22 cellular contexts compared by ENCODE assay signal in the genomic region with DNA sequence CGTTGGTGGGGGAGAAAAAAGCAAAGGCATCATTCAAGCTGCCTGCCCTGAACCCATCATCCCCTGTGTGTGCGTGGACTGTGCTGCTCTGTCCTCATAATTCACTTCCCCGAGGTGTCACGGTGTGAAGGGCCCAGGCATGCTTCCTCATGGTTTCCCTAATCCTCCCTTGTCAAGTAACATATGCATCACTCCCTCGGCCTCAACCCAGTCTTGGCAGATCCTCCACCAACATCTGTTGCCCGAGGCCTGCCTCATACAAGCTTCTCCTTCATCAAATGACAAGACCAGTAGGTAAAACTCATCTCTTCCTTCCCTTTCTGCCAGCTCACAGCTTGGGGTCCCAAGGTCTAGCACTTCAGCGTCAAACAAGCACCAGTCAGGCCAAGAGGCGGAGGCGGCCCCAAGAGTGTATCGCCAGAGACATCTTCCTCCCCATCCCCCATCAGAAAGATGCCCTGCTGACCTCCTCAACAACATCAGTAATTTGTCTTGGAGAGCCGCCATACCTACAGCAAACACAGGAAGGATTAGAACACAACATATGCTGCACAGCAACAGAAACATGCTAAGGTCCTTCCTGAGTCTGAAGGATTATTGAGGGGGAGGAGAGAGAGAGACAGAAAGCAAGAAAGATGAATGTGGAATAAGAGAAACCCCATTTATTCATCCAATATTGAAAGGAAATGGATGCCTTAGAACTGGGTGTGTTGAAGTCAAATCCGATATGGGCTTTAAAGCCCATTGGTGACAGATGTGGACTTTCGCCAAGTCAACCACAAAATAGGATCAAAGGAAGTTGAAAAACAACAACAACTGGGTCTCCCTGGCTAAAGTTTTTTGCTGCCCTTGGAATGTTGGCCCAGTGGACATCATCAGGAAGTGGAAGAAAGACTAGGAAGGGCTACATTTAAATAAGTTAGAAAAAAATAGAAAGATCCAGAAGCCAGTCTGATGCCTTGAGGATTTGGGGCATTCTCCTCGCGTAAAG. TPM values are rescaled to one million over a fixed set of nuclear protein-coding genes. Genes with fewer than 3 reads are reported as not detected.
DNase-seq lines count a peak whose midpoint lies in the region; ATAC-seq, FAIRE-seq and TF ChIP-seq lines count a peak whose summit lies in the region.
"Had no signal": no experiment of that assay in that cellular context is flagged by ENCODE, and none has a peak within 500 bp of the region (broad histone marks: within the 10 kb centered on the region; RNA-seq: fewer than 3 reads in every experiment).

No MANE protein-coding gene starts in this region.

- intact Hi-C loops in left lung (cut with DNase I): no loop called here

- no peaks in the 10 kb centered on the region for H3K36me3 ChIP-seq in left lung
- H3K36me3 ChIP-seq: adrenal gland had no signal

- no peaks in the 10 kb centered on the region for H3K27me3 ChIP-seq in left lung
- H3K27me3 ChIP-seq: adrenal gland had no signal

- CTCF ChIA-PET in A549 (lab: Yijun Ruan, JAX): no interaction called here

- H3K4me2 ChIP-seq in A549: 0 out of 3 replicates have a peak overlapping the region, but pooled peaks have one; percentile 4

- FAIRE-seq in A549 (lab: Jason Lieb, UNC): no peak
- FAIRE-seq: frontal cortex had no signal

- H3K27ac ChIP-seq in A549 (no peak overlapping the region), left lung (no peak overlapping the region)
- H3K27ac ChIP-seq: adrenal gland, GM23248, RWPE1 had no signal

- no peak for TF ChIP-seq EP300 in A549 (IDR thresholded peaks at IDR 0.05)

- peaks cover 5% of the 10 kb centered on the region; the same call in 2 of the 3 replicates for H3K4me1 ChIP-seq in A549
- no peaks in the 10 kb centered on the region for H3K4me1 ChIP-seq in left lung
- H3K4me1 ChIP-seq: adrenal gland, Caco-2 had no signal

- 80% methylated on average over 15 of the region's 15 CpGs for WGBS in A549 (ENCODE audit: missing lambda C conversion rate)

- TF ChIP-seq CTCF in A549 (IDR thresholded peaks at IDR 0.05) (no peak), left lung (IDR thresholded peaks at IDR 0.05) (no peak)

- H3K4me3 ChIP-seq in A549 (no peak overlapping the region), left lung (no peak overlapping the region)
- H3K4me3 ChIP-seq: adrenal gland, GM23248 had no signal

- DNase-seq in A549 (ENCODE audit: low read depth in 1 of 2, low spot score in 1 of 2): no peak
- DNase-seq in LHCN-M2 (ENCODE audit: low read depth): peak; percentile 89
- DNase-seq in RPMI7951 (ENCODE audit: low read depth): peak; percentile 64
- peak in 1 of 2 donors; percentile 31 for DNase-seq in left lung
- DNase-seq in activated CD4-positive, alpha-beta T cell treated with anti-CD3 and anti-CD28 coated beads, Interleukin-2, amount 50 U/mL, for 1 hour: no peak
- no peak for DNase-seq in Kasumi-1 (lab: John Stamatoyannopoulos, UW)
- DNase-seq in NCI-H526 treated with DMSO at 0.1 percent for 48 hours (lab: John Stamatoyannopoulos, UW): no peak
- DNase-seq: activated B cell treated with CpG ODN at 0.5 μM for 24 hours; adrenal gland; Caco-2; GM23248; NCI-H1436; NCI-H774; stimulated activated CD4-positive, alpha-beta T cell treated with anti-CD3 and anti-CD28 coated beads, Interleukin-4, amount 100 ng/mL, for 24 hours; stimulated activated CD8-positive, alpha-beta memory T cell treated with anti-CD3 and anti-CD28 coated beads, Interleukin-4, amount 100 ng/mL, for 48 hours; T-helper 1 cell had no signal

- no peak for TF ChIP-seq POLR2A in A549 (IDR thresholded peaks at IDR 0.05; ENCODE audit: low read length)

- TF ChIP-seq RAD21 in A549 (conservative IDR thresholded peaks at IDR 0.05 in 1 of 2, IDR thresholded peaks at IDR 0.05 in 1 of 2): no peak

- H3K9me3 ChIP-seq in A549: no peaks in the 10 kb centered on the region
- no peaks in the 10 kb centered on the region for H3K9me3 ChIP-seq in left lung
- H3K9me3 ChIP-seq: adrenal gland, Caco-2 had no signal

- POLR2A ChIA-PET in A549 (lab: Yijun Ruan, JAX): no interaction called here

- peak in 1 of 2 experiments; percentile 46; a peak in 3 of 6 replicates for ATAC-seq in A549
- peak; percentile 37 for ATAC-seq in left lung
- ATAC-seq in HG03342 (IDR thresholded peaks at IDR 0.05; ENCODE audit: unreplicated experiment): no peak

TF ChIP-seq in A549, 52 proteins besides CTCF, POLR2A, EP300 and RAD21:
- TF ChIP-seq ZNF302 (CRISPR knock-in tag; IDR thresholded peaks at IDR 0.05) (no peak), PBX3 (IDR thresholded peaks at IDR 0.05) (no peak), ZSCAN20 (CRISPR knock-in tag; IDR thresholded peaks at IDR 0.05) (no peak), MAFK (IDR thresholded peaks at IDR 0.05; ENCODE audit: partially characterized antibody) (no peak), ELK1 (IDR thresholded peaks at IDR 0.05; ENCODE audit: low read depth, low read length) (no peak), EHMT2 (IDR thresholded peaks at IDR 0.05; ENCODE audit: low read depth) (no peak), HEYL (CRISPR knock-in tag; IDR thresholded peaks at IDR 0.05) (no peak), RNF2 (IDR thresholded peaks at IDR 0.05; ENCODE audit: borderline replicate concordance, low read depth) (no peak), NFE2L2 (conservative IDR thresholded peaks at IDR 0.05; ENCODE audit: low read length) (no peak), TP53 (CRISPR knock-in tag; IDR thresholded peaks at IDR 0.05) (no peak), GATA3 (IDR thresholded peaks at IDR 0.05; ENCODE audit: borderline replicate concordance) (no peak), CBX2 (IDR thresholded peaks at IDR 0.05; ENCODE audit: borderline replicate concordance, low read depth) (no peak)
- TF ChIP-seq, protein P1, sequence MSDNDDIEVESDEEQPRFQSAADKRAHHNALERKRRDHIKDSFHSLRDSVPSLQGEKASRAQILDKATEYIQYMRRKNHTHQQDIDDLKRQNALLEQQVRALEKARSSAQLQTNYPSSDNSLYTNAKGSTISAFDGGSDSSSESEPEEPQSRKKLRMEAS (IDR thresholded peaks at IDR 0.05): no peak
- TF ChIP-seq, protein P2, sequence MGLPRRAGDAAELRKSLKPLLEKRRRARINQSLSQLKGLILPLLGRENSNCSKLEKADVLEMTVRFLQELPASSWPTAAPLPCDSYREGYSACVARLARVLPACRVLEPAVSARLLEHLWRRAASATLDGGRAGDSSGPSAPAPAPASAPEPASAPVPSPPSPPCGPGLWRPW (IDR thresholded peaks at IDR 0.05): no peak

RNA-seq across cellular contexts. Expression of gene SOX9, which starts 38.4 kb away (rescaled TPM):
- polyA plus RNA-seq in A549 (2011; rRNA removed) (6.7 and 8.0 TPM in 2 replicates), A549 (2017; fragmentation: RNase III; extraction: RNeasy Plus Mini Kit Qiagen cat#74134 plus additional on column Dnase treatment) (9.6 to 14.5 TPM (median 12.3 TPM) in 3 replicates)
- 5.1 and 7.5 TPM in 2 replicates for polyA plus RNA-seq in A549 (2012; cell fraction: cytosol; rRNA removed)
- polyA plus RNA-seq in A549 (2012; cell fraction: nucleus; rRNA removed): 16.9 and 18.6 TPM in 2 replicates
- polyA minus RNA-seq in A549 (2011; rRNA and poly(A)+ RNA removed): 5.9 and 7.0 TPM in 2 replicates
- total RNA-seq in LHCN-M2 (2014; rRNA removed) (8.0 and 11.3 TPM in 2 replicates), left lung (1 to 10 TPM; 6.6 to 9.6 TPM)
- polyA plus RNA-seq in LHCN-M2 (2012): 1.4 TPM
- total RNA-seq in RPMI7951 (2014; rRNA removed; shearing (Covaris generic)): 6.7 and 9.0 TPM in 2 replicates
- total RNA-seq: activated CD8-positive, alpha-beta memory T cell treated with anti-CD3 and anti-CD28 coated beads for 36 hours; activated T-helper 2 cell treated with anti-CD3 and anti-CD28 coated beads, Interferon-gamma antibody, Interleukin-2, Interleukin-4, amounts not matched to agents 10 μg/mL and 5 μg/mL and 100 μg/mL, durations not matched to agents 14 hours and 24 hours and 36 hours; lung microvascular endothelial cell had no signal

Comparison
In these comparisons a context has a peak if more than half of its experiments do, and no peak if none do; other contexts are left out.
1. DNase-seq: peak in LHCN-M2 (single experiment) and RPMI7951 (single experiment); none in A549 (0 of 2), activated CD4-positive, alpha-beta T cell treated with anti-CD3 and anti-CD28 coated beads, Interleukin-2, amount 50 U/mL, for 1 hour (single experiment), Kasumi-1 (0 of 2) and NCI-H526 treated with DMSO at 0.1 percent for 48 hours (single experiment).